Comparison of ENCODE assay signal across 11 cellular contexts in genomic region chr11:64037027-64037633, GRCh38. TPM values are rescaled to one million over a fixed set of nuclear protein-coding genes. Genes with fewer than 3 reads are reported as not detected.
A peak's percentile ranks its signal among the peaks of the same experiment; 100 is the strongest.
DNase-seq lines count a peak whose midpoint lies in the region; ATAC-seq lines count a peak whose summit lies in the region.
"Had no signal": no experiment of that assay in that cellular context is flagged by ENCODE, and none has a peak within 500 bp of the region (broad histone marks: within the 10 kb centered on the region; RNA-seq: fewer than 3 reads in every experiment).

No MANE protein-coding gene starts in this region.

- H3K27me3 ChIP-seq in NT2/D1 (ENCODE audit: insufficient read depth, insufficient read length) (peaks cover 71% of the 10 kb centered on the region), rectal smooth muscle tissue (ENCODE audit: control insufficient read depth, insufficient read depth, low read length) (peaks cover 7% of the 10 kb centered on the region)

- H3K36me3 ChIP-seq in ES-I3 (ENCODE audit: insufficient read depth, low read length), result no peaks in the 10 kb centered on the region
- no peaks in the 10 kb centered on the region for H3K36me3 ChIP-seq in NT2/D1 (ENCODE audit: insufficient read depth, insufficient read length, low read length)
- no peaks in the 10 kb centered on the region for H3K36me3 ChIP-seq in rectal smooth muscle tissue (ENCODE audit: control insufficient read depth, insufficient read depth, low read length)

- intact Hi-C loops in left ventricle myocardium superior (cut with micrococcal nuclease), result no loop called here

- ATAC-seq in left ventricle myocardium superior (peak; percentile 2), GM21737 (IDR thresholded peaks at IDR 0.05; ENCODE audit: unreplicated experiment) (no peak), GM18498 (IDR thresholded peaks at IDR 0.05; ENCODE audit: unreplicated experiment) (no peak)

- H3K4me3 ChIP-seq in NT2/D1 (ENCODE audit: insufficient read length, low read depth) (peak overlapping the region; percentile 48), rectal smooth muscle tissue (ENCODE audit: low read length) (peak overlapping the region; percentile 40)

- H3K27ac ChIP-seq in rectal smooth muscle tissue (ENCODE audit: low read depth, low read length), result peak overlapping the region; percentile 61

- H3K9ac ChIP-seq in ES-I3 (ENCODE audit: low read depth, low read length) (peak overlapping the region; percentile 53), NT2/D1 (ENCODE audit: insufficient read length, low read depth) (peak overlapping the region; percentile 73), rectal smooth muscle tissue (ENCODE audit: low read length) (no peak overlapping the region)

- H3K9me3 ChIP-seq in ES-I3 (ENCODE audit: control insufficient read depth, insufficient read depth, low read length) (no peaks in the 10 kb centered on the region), NT2/D1 (ENCODE audit: insufficient read depth, low read length) (no peaks in the 10 kb centered on the region)

- DNase-seq in NT2/D1 (ENCODE audit: low read depth, low spot score) (no peak), left ventricle myocardium superior (no peak), NCI-H146 (lab: John Stamatoyannopoulos, UW) (no peak), DMS114 treated with DMSO at 0.1 percent for 48 hours (lab: John Stamatoyannopoulos, UW; ENCODE audit: unreplicated experiment) (no peak)
- DNase-seq: activated naive CD4-positive, alpha-beta T cell treated with anti-CD3 and anti-CD28 coated beads, Interleukin-2, amount 50 U/mL, for 16 hours; NCI-H2029; SHP77 treated with DMSO at 0.1 percent for 48 hours had no signal

- H3K4me1 ChIP-seq in ES-I3 (ENCODE audit: insufficient read depth, low read length), result no peaks in the 10 kb centered on the region; the same call in 1 of the 2 replicates
- H3K4me1 ChIP-seq in NT2/D1 (ENCODE audit: insufficient read depth, insufficient read length), result peaks cover 16% of the 10 kb centered on the region
- peaks cover 3% of the 10 kb centered on the region for H3K4me1 ChIP-seq in rectal smooth muscle tissue (ENCODE audit: control insufficient read depth, insufficient read depth, low read length)

RNA-seq across cellular contexts. Expression of gene FLRT1, which starts 1.4 kb away (rescaled TPM):
- 0.45 TPM for total RNA-seq in left ventricle myocardium superior

RNA-seq across cellular contexts. Expression of gene OTUB1, which starts 50.9 kb away (rescaled TPM):
- 54.4 TPM for total RNA-seq in left ventricle myocardium superior
